In genomic region chr5:83472508-83473343, GRCh38 we compare ENCODE assay signal across 8 cellular contexts. TPM values are rescaled to one million over a fixed set of nuclear protein-coding genes. Genes with fewer than 3 reads are reported as not detected.
DNase-seq lines count a peak whose midpoint lies in the region; ATAC-seq and TF ChIP-seq lines count a peak whose summit lies in the region.

No MANE protein-coding gene starts in this region.

- TF ChIP-seq CTCF in activated B cell treated with CpG ODN at 0.5 μM for 24 hours (IDR thresholded peaks at IDR 0.05) (no peak), fibroblast of the aortic adventitia (IDR thresholded peaks at IDR 0.05; ENCODE audit: insufficient read depth, low read length) (no peak), nephron progenitor cell (IDR thresholded peaks at IDR 0.05) (no peak)

- peaks cover 61% of the 10 kb centered on the region for H3K27me3 Mint-ChIP-seq in activated B cell treated with CpG ODN at 0.5 μM for 24 hours
- peaks cover 3% of the 10 kb centered on the region for H3K27me3 Mint-ChIP-seq in nephron progenitor cell (ENCODE audit: low read depth, poor library complexity)

- H3K9me3 Mint-ChIP-seq in activated B cell treated with CpG ODN at 0.5 μM for 24 hours (no peaks in the 10 kb centered on the region), nephron progenitor cell (no peaks in the 10 kb centered on the region)

- DNase-seq in EL (peak; percentile 5), activated B cell treated with CpG ODN at 0.5 μM for 24 hours (no peak), fibroblast of the aortic adventitia (ENCODE audit: low read depth) (no peak), nephron progenitor cell (peak; percentile 65), NCI-H1092 (lab: John Stamatoyannopoulos, UW) (no peak), A172 (ENCODE audit: low spot score) (no peak)

- H3K4me3 Mint-ChIP-seq in activated B cell treated with CpG ODN at 0.5 μM for 24 hours (peak overlapping the region; percentile 76), nephron progenitor cell (peak overlapping the region; percentile 94)

- intact Hi-C loops in activated B cell treated with CpG ODN at 0.5 μM for 24 hours (cut with micrococcal nuclease), result loop anchor here (1.0 to 5.0 kb wide), 3 partner anchors 395 to 1121 kb away; partner anchors contain the start of genes TMEM167A and XRCC4

- ATAC-seq in GM21360 (IDR thresholded peaks at IDR 0.05; ENCODE audit: unreplicated experiment) (peak; percentile 44), HG03521 (IDR thresholded peaks at IDR 0.05; ENCODE audit: unreplicated experiment) (peak; percentile 49), activated B cell treated with CpG ODN at 0.5 μM for 24 hours (ENCODE audit: low read depth) (peak; percentile 59)

- POLR2A ChIA-PET in activated B cell treated with CpG ODN at 0.5 μM for 24 hours (lab: Charles Lee), result no interaction called here

- no peaks in the 10 kb centered on the region for H3K36me3 Mint-ChIP-seq in activated B cell treated with CpG ODN at 0.5 μM for 24 hours (ENCODE audit: low read depth)
- H3K36me3 Mint-ChIP-seq in nephron progenitor cell (ENCODE audit: low read depth), result peaks cover 15% of the 10 kb centered on the region

- peaks cover 38% of the 10 kb centered on the region for H3K4me1 Mint-ChIP-seq in activated B cell treated with CpG ODN at 0.5 μM for 24 hours
- H3K4me1 Mint-ChIP-seq in nephron progenitor cell, result peaks cover 61% of the 10 kb centered on the region

- H3K27ac Mint-ChIP-seq in activated B cell treated with CpG ODN at 0.5 μM for 24 hours (no peak overlapping the region), nephron progenitor cell (peak overlapping the region; percentile 93)

- CTCF ChIA-PET in activated B cell treated with CpG ODN at 0.5 μM for 24 hours (lab: Charles Lee), result interaction anchor here (0.6 to 1.0 kb wide), 3 partner anchors 378 to 1122 kb away, joined by 3 to 4 read pairs (median 3); no protein-coding TSS in a partner anchor

- peak overlapping the region; percentile 92 for H3K4me3 ChIP-seq in fibroblast of the aortic adventitia (ENCODE audit: low read depth, low read length)

RNA-seq across cellular contexts. Expression of gene VCAN, which starts 1.2 kb away (rescaled TPM):
- total RNA-seq in activated B cell treated with CpG ODN at 0.5 μM for 24 hours (0.16 and 0.22 TPM in 2 replicates), fibroblast of the aortic adventitia (ENCODE audit: low replicate concordance) (455 and 1,493 TPM in 2 replicates)
- 22.3 and 31.7 TPM in 2 replicates for total RNA-seq in A172 (2014; rRNA removed; shearing (Covaris generic))

Comparison
In these comparisons a context has a peak if more than half of its experiments do, and no peak if none do; other contexts are left out.
1. DNase-seq: peak in EL (single experiment) and nephron progenitor cell (single experiment); none in activated B cell treated with CpG ODN at 0.5 μM for 24 hours (single experiment), fibroblast of the aortic adventitia (single experiment), NCI-H1092 (single experiment) and A172 (single experiment).
2. RNA of gene VCAN, which starts 1.2 kb away (total RNA-seq): 455 to 1,493 TPM in fibroblast of the aortic adventitia; 22.3 to 31.7 TPM in A172 and 0.16 to 0.22 TPM in activated B cell treated with CpG ODN at 0.5 μM for 24 hours; every median in the first group is over 10 times any median in the second.
3. Peak in every context shown above with its lines, with median percentiles within 50 percentile points of each other: ATAC-seq.